ENCODE assay signal across 22 cellular contexts in the genomic region with DNA sequence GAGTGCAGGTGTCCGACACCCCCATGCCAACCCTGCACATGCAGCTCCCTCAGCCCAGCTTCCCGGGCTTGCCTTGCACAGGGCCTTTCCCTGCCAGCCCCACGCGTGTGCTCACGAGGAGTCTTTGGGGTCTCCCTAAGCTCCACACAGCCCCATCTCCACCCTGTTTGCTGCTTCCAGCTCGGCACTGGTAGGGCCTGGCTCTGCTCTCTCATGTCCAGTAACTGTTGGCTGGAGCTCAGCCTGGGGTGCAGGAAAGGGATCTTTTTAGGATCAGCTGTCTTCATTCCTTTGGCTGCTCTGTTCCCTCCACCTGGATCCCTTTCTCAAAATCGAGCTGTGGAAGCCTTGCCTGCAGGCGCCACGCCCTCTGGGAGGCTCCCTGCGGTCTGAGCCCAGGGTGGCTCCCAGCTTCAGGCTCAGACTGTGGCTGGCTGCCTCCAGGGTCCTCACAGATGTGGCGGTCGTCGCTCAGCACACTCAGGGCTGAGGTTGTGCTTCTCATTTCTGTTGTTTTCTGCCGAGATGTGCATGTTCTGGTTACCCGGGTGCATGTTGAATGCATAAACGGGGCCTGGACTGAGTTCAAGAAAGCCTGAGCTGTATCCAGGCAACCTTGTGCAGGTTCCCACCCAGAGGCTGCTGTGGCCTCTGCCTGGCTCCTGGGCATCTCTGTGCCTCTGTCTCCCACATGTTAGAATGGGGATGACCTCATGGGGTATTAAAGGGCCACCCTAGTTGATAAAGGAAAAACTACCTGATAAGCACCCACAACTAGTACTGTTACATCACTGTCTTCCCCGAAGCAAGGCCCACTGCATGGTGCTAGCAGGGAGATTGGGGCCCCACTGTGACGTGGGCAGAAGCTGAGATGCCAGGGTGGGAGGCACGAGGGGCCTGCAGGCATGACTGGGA. TPM values are rescaled to one million over a fixed set of nuclear protein-coding genes. Genes with fewer than 3 reads are reported as not detected.
"Had no signal": no experiment of that assay in that cellular context is flagged by ENCODE, and none has a peak within 500 bp of the region (broad histone marks: within the 10 kb centered on the region; RNA-seq: fewer than 3 reads in every experiment).

No MANE protein-coding gene starts in this region.

- ATAC-seq: activated naive CD4-positive, alpha-beta T cell treated with anti-CD3 and anti-CD28 coated beads, Interleukin-2, amount 50 U/mL, for 72 hours; left lung; mucosa of descending colon had no signal

- H3K27ac ChIP-seq: adrenal gland, colonic mucosa, left lung, neural progenitor cell, prostate gland, right atrium auricular region, transverse colon, vagina had no signal

- H3K9me3 ChIP-seq: adrenal gland, colonic mucosa, left lung, mucosa of descending colon, prostate gland, right atrium auricular region, transverse colon, vagina had no signal

- H3K4me1 ChIP-seq: colonic mucosa, prostate gland had no signal

- H3K36me3 ChIP-seq: adrenal gland, colonic mucosa, left lung, neural progenitor cell, prostate gland, right atrium auricular region, transverse colon, vagina had no signal

- H3K4me3 ChIP-seq: adrenal gland, colonic mucosa, left lung, mucosa of descending colon, neural progenitor cell, prostate gland, right atrium auricular region, transverse colon, vagina had no signal

- DNase-seq: activated B cell treated with CpG ODN at 0.5 μM for 24 hours; activated CD4-positive, alpha-beta memory T cell treated with anti-CD3 and anti-CD28 coated beads for 36 hours; activated CD4-positive, alpha-beta T cell treated with anti-CD3 and anti-CD28 coated beads for 4 hours; activated gamma-delta T cell treated with Interleukin-2 at 50 U/mL for 16 hours; activated T-cell treated with anti-CD3 and anti-CD28 coated beads for 4 hours; central memory CD4-positive, alpha-beta T cell; colonic mucosa; endodermal cell; foreskin melanocyte; left lung; mucosa of descending colon; naive B cell; stimulated activated CD4-positive, alpha-beta T cell treated with anti-CD3 and anti-CD28 coated beads, Interleukin-2, amount 100 ng/mL, for 24 hours; transverse colon had no signal

- H3K27me3 ChIP-seq: vagina had no signal

RNA-seq across cellular contexts. Expression of a gene that starts 4.3 kb away (rescaled TPM):
- total RNA-seq: activated T-helper 1 cell treated with anti-CD3 and anti-CD28 coated beads, Interleukin-12 subunit alpha, Interleukin-12 subunit beta, Interleukin-2, Interleukin-4 antibody, amounts not matched to agents 30 ng/mL and 10 ng/mL and 1 ng/mL, durations not matched to agents 14 hours and 24 hours and 36 hours; T-helper 2 cell treated with Interferon-gamma antibody and Interleukin-4, amounts not matched to agents 100 ng/mL and 5 ng/mL, for 36 hours had no signal
